8 cellular contexts compared by ENCODE assay signal in the genomic region with DNA sequence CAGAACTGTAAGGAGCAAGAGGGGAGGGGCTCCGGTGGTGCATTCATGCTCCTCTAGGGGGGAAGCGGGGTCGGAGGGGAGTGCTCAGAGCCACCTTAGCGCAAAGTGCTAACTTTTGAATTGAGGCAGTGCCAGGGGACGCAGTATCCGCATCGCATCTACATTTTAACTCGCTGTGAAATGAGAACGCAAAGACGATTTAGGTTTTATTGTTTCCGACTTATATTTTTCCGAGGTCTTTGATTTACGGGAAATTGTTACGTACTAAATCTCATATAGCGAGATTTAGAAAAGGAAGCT. TPM values are rescaled to one million over a fixed set of nuclear protein-coding genes. Genes with fewer than 3 reads are reported as not detected.
DNase-seq lines count a peak whose midpoint lies in the region; ATAC-seq and TF ChIP-seq lines count a peak whose summit lies in the region.

No MANE protein-coding gene starts in this region.

- H3K27me3 Mint-ChIP-seq in GM23338 (ENCODE audit: insufficient read depth, low read depth, poor library complexity), result peaks cover 7% of the 10 kb centered on the region

- TF ChIP-seq CTCF in GM23338 (conservative IDR thresholded peaks at IDR 0.05; ENCODE audit: low read depth in 2 of 2) (no peak), VCaP (conservative IDR thresholded peaks at IDR 0.05) (no peak), foreskin fibroblast (IDR thresholded peaks at IDR 0.05; ENCODE audit: low read depth, low read length) (no peak)

- no peaks in the 10 kb centered on the region for H3K27me3 ChIP-seq in GM23338 (ENCODE audit: insufficient read depth)
- peaks cover 6% of the 10 kb centered on the region for H3K27me3 ChIP-seq in skeletal muscle satellite cell (ENCODE audit: control insufficient read depth, insufficient read depth, low read length)

- H3K36me3 ChIP-seq in GM23338 (ENCODE audit: insufficient read depth), result no peaks in the 10 kb centered on the region
- no peaks in the 10 kb centered on the region for H3K36me3 ChIP-seq in skeletal muscle satellite cell (ENCODE audit: insufficient read depth, low read length)

- H3K4me3 Mint-ChIP-seq in GM23338, result peak overlapping the region; percentile 81

- H4K20me1 ChIP-seq in GM23338 (replicated peaks; ENCODE audit: insufficient read depth), result no peaks in the 10 kb centered on the region

- H3K4me2 ChIP-seq in GM23338 (peak overlapping the region; percentile 87), skeletal muscle satellite cell (ENCODE audit: low read length) (peak overlapping the region; percentile 92)

- H3K4me3 ChIP-seq in GM23338 (peak overlapping the region; percentile 70), foreskin fibroblast (ENCODE audit: low read depth in 1 of 2, low read length in 2 of 2) (peak overlapping the region; percentile 64 to 91), skeletal muscle satellite cell (ENCODE audit: low read length) (peak overlapping the region; percentile 88)

- H3F3A ChIP-seq in GM23338 (replicated peaks; ENCODE audit: low read depth), result no peaks in the 10 kb centered on the region

- ATAC-seq in GM23338 (no peak), GM21367 (IDR thresholded peaks at IDR 0.05; ENCODE audit: unreplicated experiment) (no peak)

- H3K27ac ChIP-seq in GM23338 (ENCODE audit: low read depth) (peak overlapping the region; percentile 75), VCaP (peak overlapping the region; percentile 94)

- H3K27ac Mint-ChIP-seq in GM23338, result peak overlapping the region; percentile 97

- H2AFZ ChIP-seq in GM23338, result peak overlapping the region; percentile 9; the same call in 1 of the 2 replicates

- H3K9ac ChIP-seq in skeletal muscle satellite cell (ENCODE audit: low read depth, low read length), result peak overlapping the region; percentile 80

- H3K79me2 ChIP-seq in GM23338 (replicated peaks; ENCODE audit: insufficient read depth), result peaks cover 25% of the 10 kb centered on the region

- DNase-seq in GM23338 (ENCODE audit: low spot score) (no peak), foreskin fibroblast (no peak), D341Med (ENCODE audit: low spot score) (no peak), NCI-H146 treated with DMSO at 0.1 percent for 48 hours (lab: John Stamatoyannopoulos, UW; ENCODE audit: unreplicated experiment) (no peak), NCI-H1417 (lab: John Stamatoyannopoulos, UW) (no peak)

- peaks cover 16% of the 10 kb centered on the region for H3K4me1 Mint-ChIP-seq in GM23338

- H3K9me3 ChIP-seq in skeletal muscle satellite cell (replicated peaks; ENCODE audit: low read length), result no peaks in the 10 kb centered on the region

- H3K4me1 ChIP-seq in GM23338 (ENCODE audit: insufficient read depth) (0 out of 2 replicates have a peak, but pooled peaks cover 3% of the 10 kb centered on the region), skeletal muscle satellite cell (ENCODE audit: control insufficient read depth, insufficient read depth, low read length) (peaks cover 21% of the 10 kb centered on the region)

- H3K36me3 Mint-ChIP-seq in GM23338 (ENCODE audit: low read depth), result peaks cover 6% of the 10 kb centered on the region; the same call in 2 of the 3 replicates

- no peaks in the 10 kb centered on the region for H3K9me2 ChIP-seq in GM23338 (ENCODE audit: insufficient read depth)

- H3K9me3 Mint-ChIP-seq in GM23338, result no peaks in the 10 kb centered on the region

TF ChIP-seq in GM23338, 12 proteins besides CTCF, POLR2A, EP300 and RAD21:
- TF ChIP-seq EZH2 (IDR thresholded peaks at IDR 0.05; ENCODE audit: low read depth, unreplicated experiment) (no peak), JUNB (IDR thresholded peaks at IDR 0.05; ENCODE audit: unreplicated experiment) (no peak)
- TF ChIP-seq, protein P1, sequence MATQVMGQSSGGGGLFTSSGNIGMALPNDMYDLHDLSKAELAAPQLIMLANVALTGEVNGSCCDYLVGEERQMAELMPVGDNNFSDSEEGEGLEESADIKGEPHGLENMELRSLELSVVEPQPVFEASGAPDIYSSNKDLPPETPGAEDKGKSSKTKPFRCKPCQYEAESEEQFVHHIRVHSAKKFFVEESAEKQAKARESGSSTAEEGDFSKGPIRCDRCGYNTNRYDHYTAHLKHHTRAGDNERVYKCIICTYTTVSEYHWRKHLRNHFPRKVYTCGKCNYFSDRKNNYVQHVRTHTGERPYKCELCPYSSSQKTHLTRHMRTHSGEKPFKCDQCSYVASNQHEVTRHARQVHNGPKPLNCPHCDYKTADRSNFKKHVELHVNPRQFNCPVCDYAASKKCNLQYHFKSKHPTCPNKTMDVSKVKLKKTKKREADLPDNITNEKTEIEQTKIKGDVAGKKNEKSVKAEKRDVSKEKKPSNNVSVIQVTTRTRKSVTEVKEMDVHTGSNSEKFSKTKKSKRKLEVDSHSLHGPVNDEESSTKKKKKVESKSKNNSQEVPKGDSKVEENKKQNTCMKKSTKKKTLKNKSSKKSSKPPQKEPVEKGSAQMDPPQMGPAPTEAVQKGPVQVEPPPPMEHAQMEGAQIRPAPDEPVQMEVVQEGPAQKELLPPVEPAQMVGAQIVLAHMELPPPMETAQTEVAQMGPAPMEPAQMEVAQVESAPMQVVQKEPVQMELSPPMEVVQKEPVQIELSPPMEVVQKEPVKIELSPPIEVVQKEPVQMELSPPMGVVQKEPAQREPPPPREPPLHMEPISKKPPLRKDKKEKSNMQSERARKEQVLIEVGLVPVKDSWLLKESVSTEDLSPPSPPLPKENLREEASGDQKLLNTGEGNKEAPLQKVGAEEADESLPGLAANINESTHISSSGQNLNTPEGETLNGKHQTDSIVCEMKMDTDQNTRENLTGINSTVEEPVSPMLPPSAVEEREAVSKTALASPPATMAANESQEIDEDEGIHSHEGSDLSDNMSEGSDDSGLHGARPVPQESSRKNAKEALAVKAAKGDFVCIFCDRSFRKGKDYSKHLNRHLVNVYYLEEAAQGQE (IDR thresholded peaks at IDR 0.05; ENCODE audit: unreplicated experiment), result no peak
- TF ChIP-seq, protein P2, sequence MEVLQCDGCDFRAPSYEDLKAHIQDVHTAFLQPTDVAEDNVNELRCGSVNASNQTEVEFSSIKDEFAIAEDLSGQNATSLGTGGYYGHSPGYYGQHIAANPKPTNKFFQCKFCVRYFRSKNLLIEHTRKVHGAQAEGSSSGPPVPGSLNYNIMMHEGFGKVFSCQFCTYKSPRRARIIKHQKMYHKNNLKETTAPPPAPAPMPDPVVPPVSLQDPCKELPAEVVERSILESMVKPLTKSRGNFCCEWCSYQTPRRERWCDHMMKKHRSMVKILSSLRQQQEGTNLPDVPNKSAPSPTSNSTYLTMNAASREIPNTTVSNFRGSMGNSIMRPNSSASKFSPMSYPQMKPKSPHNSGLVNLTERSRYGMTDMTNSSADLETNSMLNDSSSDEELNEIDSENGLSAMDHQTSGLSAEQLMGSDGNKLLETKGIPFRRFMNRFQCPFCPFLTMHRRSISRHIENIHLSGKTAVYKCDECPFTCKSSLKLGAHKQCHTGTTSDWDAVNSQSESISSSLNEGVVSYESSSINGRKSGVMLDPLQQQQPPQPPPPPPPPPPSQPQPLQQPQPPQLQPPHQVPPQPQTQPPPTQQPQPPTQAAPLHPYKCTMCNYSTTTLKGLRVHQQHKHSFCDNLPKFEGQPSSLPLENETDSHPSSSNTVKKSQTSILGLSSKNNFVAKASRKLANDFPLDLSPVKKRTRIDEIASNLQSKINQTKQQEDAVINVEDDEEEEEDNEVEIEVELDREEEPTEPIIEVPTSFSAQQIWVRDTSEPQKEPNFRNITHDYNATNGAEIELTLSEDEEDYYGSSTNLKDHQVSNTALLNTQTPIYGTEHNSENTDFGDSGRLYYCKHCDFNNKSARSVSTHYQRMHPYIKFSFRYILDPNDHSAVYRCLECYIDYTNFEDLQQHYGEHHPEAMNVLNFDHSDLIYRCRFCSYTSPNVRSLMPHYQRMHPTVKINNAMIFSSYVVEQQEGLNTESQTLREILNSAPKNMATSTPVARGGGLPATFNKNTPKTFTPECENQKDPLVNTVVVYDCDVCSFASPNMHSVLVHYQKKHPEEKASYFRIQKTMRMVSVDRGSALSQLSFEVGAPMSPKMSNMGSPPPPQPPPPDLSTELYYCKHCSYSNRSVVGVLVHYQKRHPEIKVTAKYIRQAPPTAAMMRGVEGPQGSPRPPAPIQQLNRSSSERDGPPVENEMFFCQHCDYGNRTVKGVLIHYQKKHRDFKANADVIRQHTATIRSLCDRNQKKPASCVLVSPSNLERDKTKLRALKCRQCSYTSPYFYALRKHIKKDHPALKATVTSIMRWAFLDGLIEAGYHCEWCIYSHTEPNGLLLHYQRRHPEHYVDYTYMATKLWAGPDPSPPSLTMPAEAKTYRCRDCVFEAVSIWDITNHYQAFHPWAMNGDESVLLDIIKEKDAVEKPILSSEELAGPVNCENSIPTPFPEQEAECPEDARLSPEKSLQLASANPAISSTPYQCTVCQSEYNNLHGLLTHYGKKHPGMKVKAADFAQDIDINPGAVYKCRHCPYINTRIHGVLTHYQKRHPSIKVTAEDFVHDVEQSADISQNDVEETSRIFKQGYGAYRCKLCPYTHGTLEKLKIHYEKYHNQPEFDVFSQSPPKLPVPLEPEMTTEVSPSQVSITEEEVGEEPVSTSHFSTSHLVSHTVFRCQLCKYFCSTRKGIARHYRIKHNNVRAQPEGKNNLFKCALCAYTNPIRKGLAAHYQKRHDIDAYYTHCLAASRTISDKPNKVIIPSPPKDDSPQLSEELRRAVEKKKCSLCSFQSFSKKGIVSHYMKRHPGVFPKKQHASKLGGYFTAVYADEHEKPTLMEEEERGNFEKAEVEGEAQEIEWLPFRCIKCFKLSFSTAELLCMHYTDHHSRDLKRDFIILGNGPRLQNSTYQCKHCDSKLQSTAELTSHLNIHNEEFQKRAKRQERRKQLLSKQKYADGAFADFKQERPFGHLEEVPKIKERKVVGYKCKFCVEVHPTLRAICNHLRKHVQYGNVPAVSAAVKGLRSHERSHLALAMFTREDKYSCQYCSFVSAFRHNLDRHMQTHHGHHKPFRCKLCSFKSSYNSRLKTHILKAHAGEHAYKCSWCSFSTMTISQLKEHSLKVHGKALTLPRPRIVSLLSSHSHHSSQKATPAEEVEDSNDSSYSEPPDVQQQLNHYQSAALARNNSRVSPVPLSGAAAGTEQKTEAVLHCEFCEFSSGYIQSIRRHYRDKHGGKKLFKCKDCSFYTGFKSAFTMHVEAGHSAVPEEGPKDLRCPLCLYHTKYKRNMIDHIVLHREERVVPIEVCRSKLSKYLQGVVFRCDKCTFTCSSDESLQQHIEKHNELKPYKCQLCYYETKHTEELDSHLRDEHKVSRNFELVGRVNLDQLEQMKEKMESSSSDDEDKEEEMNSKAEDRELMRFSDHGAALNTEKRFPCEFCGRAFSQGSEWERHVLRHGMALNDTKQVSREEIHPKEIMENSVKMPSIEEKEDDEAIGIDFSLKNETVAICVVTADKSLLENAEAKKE (CRISPR knock-in tag; IDR thresholded peaks at IDR 0.05), result no peak

RNA-seq across cellular contexts. Expression of a gene that starts 0.2 kb away (rescaled TPM):
- total RNA-seq in GM23338 (2014; rRNA removed; shearing (Covaris generic)), result 26.0 and 35.0 TPM in 2 replicates
- polyA plus RNA-seq in GM23338 (2016; fragmentation: Nextera tagmentation; extraction: Ambion mirVana), result 9.8 and 10.3 TPM in 2 replicates
- total RNA-seq in skeletal muscle satellite cell (2012; rRNA removed), result 19.0 and 23.3 TPM in 2 replicates
